In genomic region chr20:5821627-5822215, GRCh38 we compare ENCODE assay signal across 1 cellular context.
TF ChIP-seq lines count a peak whose summit lies in the region.

No MANE protein-coding gene starts in this region.

TF ChIP-seq in HepG2, 621 proteins besides CTCF, POLR2A, EP300 and RAD21 (continued from another document and continues in another):
- 0 out of 2 replicates have a peak, but pooled peaks have one; percentile 18 for TF ChIP-seq HNF1A (IDR thresholded peaks at IDR 0.05; ENCODE audit: low read depth)
- peak; percentile 72; the same call in 1 of the 2 replicates for TF ChIP-seq HNF1A (CRISPR knock-in tag; IDR thresholded peaks at IDR 0.05; ENCODE audit: borderline replicate concordance)
- TF ChIP-seq FLYWCH1 (CRISPR knock-in tag; IDR thresholded peaks at IDR 0.05) = no peak
- TF ChIP-seq GMEB1 (CRISPR knock-in tag; IDR thresholded peaks at IDR 0.05; ENCODE audit: borderline replicate concordance) = no peak
- TF ChIP-seq SAP130 (CRISPR knock-in tag; IDR thresholded peaks at IDR 0.05; ENCODE audit: low read depth) = peak; percentile 88
- 0 out of 2 replicates have a peak, but pooled peaks have one; percentile 50 for TF ChIP-seq ZSCAN22 (CRISPR knock-in tag; IDR thresholded peaks at IDR 0.05)
- no peak for TF ChIP-seq CSRNP1 (CRISPR knock-in tag; IDR thresholded peaks at IDR 0.05)
- peak; percentile 91 for TF ChIP-seq ZNF644 (CRISPR knock-in tag; IDR thresholded peaks at IDR 0.05; ENCODE audit: low read depth)
- no peak for TF ChIP-seq NFIB (CRISPR knock-in tag; IDR thresholded peaks at IDR 0.05; ENCODE audit: borderline replicate concordance)
- no peak for TF ChIP-seq SOX6 (IDR thresholded peaks at IDR 0.05)
- peak; percentile 60 for TF ChIP-seq SOX6 (CRISPR knock-in tag; IDR thresholded peaks at IDR 0.05)
- TF ChIP-seq IKZF5 (CRISPR knock-in tag; IDR thresholded peaks at IDR 0.05) = peak; percentile 92
- TF ChIP-seq ZBTB1 (CRISPR knock-in tag; IDR thresholded peaks at IDR 0.05; ENCODE audit: borderline replicate concordance) = no peak
- 0 out of 2 replicates have a peak, but pooled peaks have one; percentile 71 for TF ChIP-seq ZNF138 (CRISPR knock-in tag; IDR thresholded peaks at IDR 0.05; ENCODE audit: low read depth)
- TF ChIP-seq ZNF543 (CRISPR knock-in tag; IDR thresholded peaks at IDR 0.05) = peak; percentile 94
- no peak for TF ChIP-seq ZBTB42 (CRISPR knock-in tag; IDR thresholded peaks at IDR 0.05)
- no peak for TF ChIP-seq ZNF34 (CRISPR knock-in tag; IDR thresholded peaks at IDR 0.05; ENCODE audit: borderline replicate concordance)
- TF ChIP-seq NAIF1 (CRISPR knock-in tag; IDR thresholded peaks at IDR 0.05; ENCODE audit: borderline replicate concordance) = no peak; the same call in 1 of the 2 replicates
- TF ChIP-seq HNF4A (CRISPR knock-in tag; IDR thresholded peaks at IDR 0.05) = peak; percentile 89
- TF ChIP-seq ZNF441 (CRISPR knock-in tag; IDR thresholded peaks at IDR 0.05; ENCODE audit: borderline replicate concordance) = peak; percentile 80
- no peak for TF ChIP-seq ZNF564 (CRISPR knock-in tag; IDR thresholded peaks at IDR 0.05)
- peak; percentile 55; the same call in 1 of the 2 replicates for TF ChIP-seq KDM2A (CRISPR knock-in tag; IDR thresholded peaks at IDR 0.05; ENCODE audit: borderline replicate concordance, low read depth)
- peak; percentile 71 for TF ChIP-seq NKX3-1 (CRISPR knock-in tag; IDR thresholded peaks at IDR 0.05)
- no peak for TF ChIP-seq ZNF749 (CRISPR knock-in tag; IDR thresholded peaks at IDR 0.05; ENCODE audit: borderline replicate concordance)
- TF ChIP-seq ZFP36L2 (CRISPR knock-in tag; IDR thresholded peaks at IDR 0.05) = no peak; the same call in 1 of the 2 replicates
- no peak; the same call in none of the 2 replicates for TF ChIP-seq DMAP1 (CRISPR knock-in tag; IDR thresholded peaks at IDR 0.05)
- no peak; the same call in 1 of the 2 replicates for TF ChIP-seq MYNN (CRISPR knock-in tag; IDR thresholded peaks at IDR 0.05; ENCODE audit: low read depth)
- peak; percentile 75 for TF ChIP-seq SOX5 (CRISPR knock-in tag; IDR thresholded peaks at IDR 0.05; ENCODE audit: borderline replicate concordance)
- TF ChIP-seq TIGD3 (CRISPR knock-in tag; IDR thresholded peaks at IDR 0.05; ENCODE audit: borderline replicate concordance) = no peak
- no peak; the same call in 1 of the 2 replicates for TF ChIP-seq ZNF33A (CRISPR knock-in tag; IDR thresholded peaks at IDR 0.05; ENCODE audit: borderline replicate concordance)
- TF ChIP-seq ZNF703 (CRISPR knock-in tag; IDR thresholded peaks at IDR 0.05; ENCODE audit: borderline replicate concordance) = no peak
- TF ChIP-seq RFXANK (CRISPR knock-in tag; IDR thresholded peaks at IDR 0.05) = no peak
- TF ChIP-seq TFDP1 (CRISPR knock-in tag; IDR thresholded peaks at IDR 0.05; ENCODE audit: borderline replicate concordance) = peak; percentile 58; the same call in 1 of the 2 replicates
- no peak for TF ChIP-seq KLF11 (CRISPR knock-in tag; IDR thresholded peaks at IDR 0.05)
- no peak for TF ChIP-seq BCLAF1 (IDR thresholded peaks at IDR 0.05)
- no peak for TF ChIP-seq FOXM1 (CRISPR knock-in tag; IDR thresholded peaks at IDR 0.05)
- no peak for TF ChIP-seq TRIM22 (IDR thresholded peaks at IDR 0.05)
- no peak for TF ChIP-seq ZMAT5 (CRISPR knock-in tag; IDR thresholded peaks at IDR 0.05; ENCODE audit: borderline replicate concordance, low read depth)
- TF ChIP-seq E2F2 (CRISPR knock-in tag; IDR thresholded peaks at IDR 0.05; ENCODE audit: borderline replicate concordance) = no peak
- TF ChIP-seq ZNF883 (CRISPR knock-in tag; IDR thresholded peaks at IDR 0.05; ENCODE audit: not compliant biosample characterization) = no peak
- TF ChIP-seq NFE2L1 (CRISPR knock-in tag; IDR thresholded peaks at IDR 0.05; ENCODE audit: borderline replicate concordance) = peak; percentile 35; the same call in 1 of the 2 replicates
- TF ChIP-seq AKAP8 (CRISPR knock-in tag; IDR thresholded peaks at IDR 0.05) = no peak; the same call in 1 of the 2 replicates
- no peak for TF ChIP-seq ZNF768 (CRISPR knock-in tag; IDR thresholded peaks at IDR 0.05)
- no peak for TF ChIP-seq ELK4 (CRISPR knock-in tag; IDR thresholded peaks at IDR 0.05; ENCODE audit: borderline replicate concordance)
- TF ChIP-seq RXRA (CRISPR knock-in tag; IDR thresholded peaks at IDR 0.05) = peak; percentile 81
- TF ChIP-seq U2AF2 (IDR thresholded peaks at IDR 0.05; ENCODE audit: low read depth, low read length) = no peak
- no peak for TF ChIP-seq NFKBIZ (CRISPR knock-in tag; IDR thresholded peaks at IDR 0.05)
- no peak for TF ChIP-seq ZNF382 (CRISPR knock-in tag; IDR thresholded peaks at IDR 0.05; ENCODE audit: borderline replicate concordance)
